1 cellular context compared by ENCODE assay signal in the genomic region with DNA sequence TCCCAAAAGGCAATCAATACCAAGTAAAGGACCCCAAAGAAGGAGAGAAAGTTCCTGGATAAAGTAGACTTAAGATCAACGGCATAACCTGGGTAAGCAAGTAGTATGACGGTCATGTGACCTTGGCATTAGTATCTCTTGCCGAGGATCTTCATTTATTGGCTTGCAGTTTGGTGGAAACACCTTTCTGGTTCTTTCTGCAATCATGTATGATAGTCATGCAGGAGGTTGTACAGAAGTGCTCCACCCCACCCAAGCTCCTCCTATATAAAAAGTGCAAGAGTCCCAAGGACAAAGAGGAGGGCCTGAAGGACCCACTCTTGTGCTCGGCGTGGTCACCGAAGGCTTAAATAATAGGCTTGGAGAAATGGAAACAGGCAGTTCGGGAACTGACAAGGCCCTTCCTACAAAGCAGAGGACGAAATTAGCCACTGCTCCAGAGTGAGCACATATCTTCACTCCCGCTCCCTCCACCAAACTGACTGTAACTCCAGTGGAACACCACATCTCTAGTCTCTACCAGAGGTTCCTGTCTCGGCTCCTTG.
TF ChIP-seq lines count a peak whose summit lies in the region.

No MANE protein-coding gene starts in this region.

TF ChIP-seq in IMR-90, 13 proteins besides CTCF, POLR2A, EP300 and RAD21:
- TF ChIP-seq RCOR1 (IDR thresholded peaks at IDR 0.05; ENCODE audit: insufficient replicate concordance, low read length): no peak
- no peak for TF ChIP-seq CHD1 (IDR thresholded peaks at IDR 0.05; ENCODE audit: low read depth, low read length)
- TF ChIP-seq, protein P1, sequence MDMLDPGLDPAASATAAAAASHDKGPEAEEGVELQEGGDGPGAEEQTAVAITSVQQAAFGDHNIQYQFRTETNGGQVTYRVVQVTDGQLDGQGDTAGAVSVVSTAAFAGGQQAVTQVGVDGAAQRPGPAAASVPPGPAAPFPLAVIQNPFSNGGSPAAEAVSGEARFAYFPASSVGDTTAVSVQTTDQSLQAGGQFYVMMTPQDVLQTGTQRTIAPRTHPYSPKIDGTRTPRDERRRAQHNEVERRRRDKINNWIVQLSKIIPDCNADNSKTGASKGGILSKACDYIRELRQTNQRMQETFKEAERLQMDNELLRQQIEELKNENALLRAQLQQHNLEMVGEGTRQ (IDR thresholded peaks at IDR 0.05; ENCODE audit: low read depth, low read length): peak; percentile 60
